In genomic region chr1:15129944-15130343, GRCh38 we compare ENCODE assay signal across 9 cellular contexts.
"Had no signal": no experiment of that assay in that cellular context is flagged by ENCODE, and none has a peak within 500 bp of the region (broad histone marks: within the 10 kb centered on the region; RNA-seq: fewer than 3 reads in every experiment).

No MANE protein-coding gene starts in this region.

- ATAC-seq: GM23338, HCT116 had no signal

- H3K27ac ChIP-seq: GM23248 had no signal

- H3K4me3 Mint-ChIP-seq: GM23338, HFFc6 had no signal

- H3K4me3 ChIP-seq: GM23248, GM23338, HAP-1 had no signal

- H3K27ac Mint-ChIP-seq: GM23338, H9, HFFc6 had no signal

- DNase-seq: GM23248, GOT3, H7, H9, HCEC 1CT, HFFc6 had no signal

- H3K36me3 ChIP-seq: HAP-1 had no signal

- H3K4me1 ChIP-seq: HAP-1 had no signal

- H3K9me3 ChIP-seq: HAP-1 had no signal

- H3K4me1 Mint-ChIP-seq: GM23338 had no signal
